In genomic region chr20:59177266-59178250, GRCh38 we compare ENCODE assay signal across 14 cellular contexts. TPM values are rescaled to one million over a fixed set of nuclear protein-coding genes. Genes with fewer than 3 reads are reported as not detected.
DNase-seq lines count a peak whose midpoint lies in the region; ATAC-seq and TF ChIP-seq lines count a peak whose summit lies in the region.
"Had no signal": no experiment of that assay in that cellular context is flagged by ENCODE, and none has a peak within 500 bp of the region (broad histone marks: within the 10 kb centered on the region; RNA-seq: fewer than 3 reads in every experiment).

No MANE protein-coding gene starts in this region.

- ATAC-seq in right cardiac atrium, result no peak
- no peak for ATAC-seq in RWPE2 (ENCODE audit: low read depth)
- peak; percentile 81 for ATAC-seq in activated naive CD8-positive, alpha-beta T cell treated with anti-CD3 and anti-CD28 coated beads, Interleukin-2, amount 10 ng/mL, durations not matched to agents 7 days and 5 days (ENCODE audit: low read depth)
- ATAC-seq in stimulated activated naive B cell treated with anti-CD40 and anti-IgM and Interleukin-4, amounts not matched to agents 10 μg/mL and 1 μg/mL and 100 μg/mL, for 72 hours (replicated peaks), result peak; percentile 42 to 63
- ATAC-seq in GM18868 (IDR thresholded peaks at IDR 0.05; ENCODE audit: unreplicated experiment), result no peak
- no peak for ATAC-seq in psoas muscle
- ATAC-seq: heart left ventricle had no signal

- peaks cover 0 to 6% of the 10 kb centered on the region in 2 donors for H3K4me1 ChIP-seq in right atrium auricular region
- H3K4me1 ChIP-seq in right cardiac atrium (ENCODE audit: control insufficient read depth, insufficient read depth, low read length), result no peaks in the 10 kb centered on the region
- H3K4me1 ChIP-seq in RWPE2 (ENCODE audit: insufficient read depth, poor library complexity, severe bottlenecking), result no peaks in the 10 kb centered on the region
- H3K4me1 ChIP-seq in psoas muscle, result no peaks in the 10 kb centered on the region
- H3K4me1 ChIP-seq: stomach had no signal

- H3K4me3 Mint-ChIP-seq in activated naive CD8-positive, alpha-beta T cell treated with anti-CD3 and anti-CD28 coated beads, Interleukin-2, amount 10 ng/mL, durations not matched to agents 7 days and 5 days, result peak overlapping the region; percentile 57
- peak overlapping the region; percentile 21 to 43 for H3K4me3 Mint-ChIP-seq in stimulated activated naive B cell treated with anti-CD40 and anti-IgM and Interleukin-4, amounts not matched to agents 10 μg/mL and 1 μg/mL and 100 μg/mL, for 72 hours
- H3K4me3 Mint-ChIP-seq: brain had no signal

- 81% methylated on average over 13 of the region's 13 CpGs for WGBS in right cardiac atrium
- WGBS in psoas muscle, 3 donors, result 67 to 78% (median 69%) methylated on average over 13 of the region's 13 CpGs

- H3K36me3 ChIP-seq in right atrium auricular region, result no peaks in the 10 kb centered on the region
- H3K36me3 ChIP-seq in RWPE2 (ENCODE audit: low read depth), result no peaks in the 10 kb centered on the region
- H3K36me3 ChIP-seq in psoas muscle (ENCODE audit: insufficient read depth in 1 of 2, low read depth in 1 of 2), result no peaks in the 10 kb centered on the region
- H3K36me3 ChIP-seq: heart left ventricle, MG63, stomach had no signal

- H3K9me3 ChIP-seq in right atrium auricular region, result no peaks in the 10 kb centered on the region
- H3K9me3 ChIP-seq in right cardiac atrium (ENCODE audit: control insufficient read depth, low read length), result no peaks in the 10 kb centered on the region
- H3K9me3 ChIP-seq in RWPE2 (ENCODE audit: severe bottlenecking), result no peaks in the 10 kb centered on the region
- no peaks in the 10 kb centered on the region for H3K9me3 ChIP-seq in psoas muscle
- H3K9me3 ChIP-seq: MG63, stomach had no signal

- H3K9me3 Mint-ChIP-seq in activated naive CD8-positive, alpha-beta T cell treated with anti-CD3 and anti-CD28 coated beads, Interleukin-2, amount 10 ng/mL, durations not matched to agents 7 days and 5 days, result peaks cover 3% of the 10 kb centered on the region
- peaks cover 0 to 3% of the 10 kb centered on the region in 2 donors for H3K9me3 Mint-ChIP-seq in stimulated activated naive B cell treated with anti-CD40 and anti-IgM and Interleukin-4, amounts not matched to agents 10 μg/mL and 1 μg/mL and 100 μg/mL, for 72 hours

- no peaks in the 10 kb centered on the region for H3K27me3 Mint-ChIP-seq in activated naive CD8-positive, alpha-beta T cell treated with anti-CD3 and anti-CD28 coated beads, Interleukin-2, amount 10 ng/mL, durations not matched to agents 7 days and 5 days
- H3K27me3 Mint-ChIP-seq in stimulated activated naive B cell treated with anti-CD40 and anti-IgM and Interleukin-4, amounts not matched to agents 10 μg/mL and 1 μg/mL and 100 μg/mL, for 72 hours, result no peaks in the 10 kb centered on the region

- peak; percentile 32 for DNase-seq in right atrium auricular region (ENCODE audit: low spot score)
- DNase-seq in right cardiac atrium, result no peak
- peak; percentile 52 for DNase-seq in RWPE2 (ENCODE audit: low spot score)
- DNase-seq in activated naive CD8-positive, alpha-beta T cell treated with anti-CD3 and anti-CD28 coated beads, Interleukin-2, amount 10 ng/mL, durations not matched to agents 7 days and 5 days, result no peak
- DNase-seq in stimulated activated naive B cell treated with anti-CD40 and anti-IgM and Interleukin-4, amounts not matched to agents 10 μg/mL and 1 μg/mL and 100 μg/mL, for 72 hours, result no peak
- no peak for DNase-seq in A172 (ENCODE audit: low spot score)
- DNase-seq in psoas muscle, result no peak
- DNase-seq: heart left ventricle, MG63, NCI-H2171, stomach had no signal

- TF ChIP-seq CTCF in right atrium auricular region (IDR thresholded peaks at IDR 0.05), result no peak
- TF ChIP-seq CTCF in RWPE2 (IDR thresholded peaks at IDR 0.05; ENCODE audit: poor library complexity, severe bottlenecking), result no peak
- TF ChIP-seq CTCF in psoas muscle (IDR thresholded peaks at IDR 0.05), result no peak

- intact Hi-C loops in right cardiac atrium (cut with DNase I), result no loop called here
- intact Hi-C loops in psoas muscle (cut with DNase I), result no loop called here

- H3K4me3 ChIP-seq in right atrium auricular region, result no peak overlapping the region
- no peak overlapping the region for H3K4me3 ChIP-seq in right cardiac atrium (ENCODE audit: low read length)
- H3K4me3 ChIP-seq in RWPE2 (ENCODE audit: severe bottlenecking), result no peak overlapping the region
- no peak overlapping the region for H3K4me3 ChIP-seq in psoas muscle
- H3K4me3 ChIP-seq: heart left ventricle, MG63, stomach had no signal

- H3K4me1 Mint-ChIP-seq in activated naive CD8-positive, alpha-beta T cell treated with anti-CD3 and anti-CD28 coated beads, Interleukin-2, amount 10 ng/mL, durations not matched to agents 7 days and 5 days, result peaks cover 45% of the 10 kb centered on the region
- peaks cover 23 to 39% of the 10 kb centered on the region in 2 donors for H3K4me1 Mint-ChIP-seq in stimulated activated naive B cell treated with anti-CD40 and anti-IgM and Interleukin-4, amounts not matched to agents 10 μg/mL and 1 μg/mL and 100 μg/mL, for 72 hours
- H3K4me1 Mint-ChIP-seq: brain had no signal

- H3K36me3 Mint-ChIP-seq in activated naive CD8-positive, alpha-beta T cell treated with anti-CD3 and anti-CD28 coated beads, Interleukin-2, amount 10 ng/mL, durations not matched to agents 7 days and 5 days, result peaks cover 54% of the 10 kb centered on the region
- peaks cover 12 to 29% of the 10 kb centered on the region in 2 donors for H3K36me3 Mint-ChIP-seq in stimulated activated naive B cell treated with anti-CD40 and anti-IgM and Interleukin-4, amounts not matched to agents 10 μg/mL and 1 μg/mL and 100 μg/mL, for 72 hours
- H3K36me3 Mint-ChIP-seq: brain had no signal

- peak overlapping the region; percentile 89 for H3K27ac Mint-ChIP-seq in activated naive CD8-positive, alpha-beta T cell treated with anti-CD3 and anti-CD28 coated beads, Interleukin-2, amount 10 ng/mL, durations not matched to agents 7 days and 5 days
- peak overlapping the region; percentile 47 for H3K27ac Mint-ChIP-seq in stimulated activated naive B cell treated with anti-CD40 and anti-IgM and Interleukin-4, amounts not matched to agents 10 μg/mL and 1 μg/mL and 100 μg/mL, for 72 hours
- H3K27ac Mint-ChIP-seq: brain had no signal

- H3K27me3 ChIP-seq in right atrium auricular region (no peaks in the 10 kb centered on the region), right cardiac atrium (ENCODE audit: control insufficient read depth, insufficient read depth) (no peaks in the 10 kb centered on the region), RWPE2 (ENCODE audit: insufficient read depth, poor library complexity, severe bottlenecking) (peaks cover 60% of the 10 kb centered on the region), psoas muscle (ENCODE audit: insufficient read depth in 3 of 3, low read length in 2 of 3) (peaks cover 0 to 3% (median 0%) of the 10 kb centered on the region in 3 donors)
- H3K27me3 ChIP-seq: MG63 had no signal

- H3K27ac ChIP-seq in right atrium auricular region, result no peak overlapping the region
- H3K27ac ChIP-seq in right cardiac atrium (ENCODE audit: low read length), result no peak overlapping the region
- H3K27ac ChIP-seq in RWPE2 (ENCODE audit: poor library complexity, severe bottlenecking), result no peak overlapping the region
- H3K27ac ChIP-seq in psoas muscle, result no peak overlapping the region

- POLR2A ChIA-PET in activated naive CD8-positive, alpha-beta T cell treated with anti-CD3 and anti-CD28 coated beads, Interleukin-2, amount 10 ng/mL, durations not matched to agents 7 days and 5 days (lab: Charles Lee), result interaction anchor here (1.2 to 3.2 kb wide), 3 partner anchors 11 to 18 kb away, joined by 6 to 17 read pairs (median 7); partner anchors contain the start of gene ZNF831

RNA-seq across cellular contexts. Expression of gene ZNF831, which starts 13.9 kb away (rescaled TPM):
- total RNA-seq in right atrium auricular region, result under 1 TPM; 0.19 to 0.47 TPM
- total RNA-seq in right cardiac atrium, result under 1 TPM; 0.06 to 0.18 (median 0.16) TPM
- 0.05 TPM for polyA plus RNA-seq in right cardiac atrium
- 10 to 100 TPM; 15.9 to 16.3 TPM for total RNA-seq in activated naive CD8-positive, alpha-beta T cell treated with anti-CD3 and anti-CD28 coated beads, Interleukin-2, amount 10 ng/mL, durations not matched to agents 7 days and 5 days
- total RNA-seq in A172 (2014; rRNA removed; shearing (Covaris generic)), result not detected in 2 replicates
- total RNA-seq in psoas muscle, result under 1 TPM in 3 of 4 donors, not detected in 1; 0.02 to 0.08 (median 0.07) TPM
- under 1 TPM; 0.01 to 0.04 (median 0.01) TPM for polyA plus RNA-seq in psoas muscle
- total RNA-seq: endothelial cell of umbilical vein had no signal
- polyA plus RNA-seq: endothelial cell of umbilical vein had no signal

Comparison
In these comparisons a context has a peak if more than half of its experiments do, and no peak if none do; other contexts are left out.
1. DNase-seq: peak in right atrium auricular region (single experiment) and RWPE2 (single experiment); none in right cardiac atrium (0 of 3), activated naive CD8-positive, alpha-beta T cell treated with anti-CD3 and anti-CD28 coated beads, Interleukin-2, amount 10 ng/mL, durations not matched to agents 7 days and 5 days (single experiment), stimulated activated naive B cell treated with anti-CD40 and anti-IgM and Interleukin-4, amounts not matched to agents 10 μg/mL and 1 μg/mL and 100 μg/mL, for 72 hours (single experiment), A172 (single experiment) and psoas muscle (0 of 2).
2. ATAC-seq: peak in activated naive CD8-positive, alpha-beta T cell treated with anti-CD3 and anti-CD28 coated beads, Interleukin-2, amount 10 ng/mL, durations not matched to agents 7 days and 5 days (single experiment) and stimulated activated naive B cell treated with anti-CD40 and anti-IgM and Interleukin-4, amounts not matched to agents 10 μg/mL and 1 μg/mL and 100 μg/mL, for 72 hours (2 of 2); none in right cardiac atrium (0 of 2), RWPE2 (single experiment), GM18868 (single experiment) and psoas muscle (0 of 4).
3. RNA of gene ZNF831, which starts 13.9 kb away (total RNA-seq): 15.9 to 16.3 TPM in activated naive CD8-positive, alpha-beta T cell treated with anti-CD3 and anti-CD28 coated beads, Interleukin-2, amount 10 ng/mL, durations not matched to agents 7 days and 5 days; 0.19 to 0.47 TPM in right atrium auricular region, 0.06 to 0.18 TPM in right cardiac atrium, 0.02 to 0.08 TPM in psoas muscle and not detected in A172; every median in the first group is over 10 times any median in the second.